ENCODE assay signal across 8 cellular contexts in the genomic region with DNA sequence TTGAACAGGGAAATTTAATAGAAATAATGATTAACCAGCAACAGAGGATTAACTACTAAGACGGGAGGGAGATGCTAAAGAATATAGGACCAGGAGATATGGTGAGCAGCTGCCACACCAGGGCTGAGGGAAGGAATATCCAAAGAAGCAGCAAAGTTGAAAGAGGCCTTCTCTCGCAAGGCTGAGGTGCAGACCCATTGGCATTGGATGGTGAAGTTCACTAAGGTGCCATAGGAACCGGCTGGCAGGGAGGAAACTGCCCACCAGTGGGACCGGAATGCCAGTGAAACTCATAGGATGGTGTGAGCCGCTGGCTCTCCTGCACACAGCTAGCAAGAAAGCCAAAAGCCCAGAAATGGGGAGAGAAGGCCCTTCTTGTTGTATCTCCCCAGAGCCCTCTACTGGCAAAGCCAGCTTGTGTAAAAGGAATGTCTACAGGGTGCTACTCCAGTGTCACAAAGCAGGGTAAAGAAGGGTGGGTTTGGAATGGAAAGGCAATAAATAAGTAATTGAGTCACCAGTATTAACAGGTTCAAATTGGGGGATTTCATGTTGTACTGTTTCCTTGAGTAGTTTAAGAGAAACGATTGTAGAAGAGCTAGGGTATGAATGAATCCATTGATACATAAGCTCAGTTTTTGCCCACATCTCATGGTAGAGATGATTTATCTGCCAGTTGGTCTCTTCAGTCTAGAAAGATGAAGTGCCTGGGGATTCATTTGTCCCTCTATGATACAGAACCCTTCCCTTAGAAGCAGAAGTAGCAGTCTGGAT. TPM values are rescaled to one million over a fixed set of nuclear protein-coding genes. Genes with fewer than 3 reads are reported as not detected.
DNase-seq lines count a peak whose midpoint lies in the region; ATAC-seq and TF ChIP-seq lines count a peak whose summit lies in the region.

No MANE protein-coding gene starts in this region.

- H3K36me3 Mint-ChIP-seq in activated CD8-positive, alpha-beta T cell treated with anti-CD3 and anti-CD28 coated beads, Interleukin-2, amount 10 ng/mL, durations not matched to agents 7 days and 5 days (ENCODE audit: low read depth): peaks cover 3% of the 10 kb centered on the region
- H3K36me3 Mint-ChIP-seq in activated CD8-positive, alpha-beta T cell treated with anti-CD3 and anti-CD28 coated beads for 36 hours (ENCODE audit: low read depth): peaks cover 11% of the 10 kb centered on the region
- peaks cover 9% of the 10 kb centered on the region for H3K36me3 Mint-ChIP-seq in progenitor cell of endocrine pancreas (ENCODE audit: insufficient read depth)

- peaks cover 2% of the 10 kb centered on the region for H3K4me1 Mint-ChIP-seq in activated CD8-positive, alpha-beta T cell treated with anti-CD3 and anti-CD28 coated beads, Interleukin-2, amount 10 ng/mL, durations not matched to agents 7 days and 5 days (ENCODE audit: low read depth)
- H3K4me1 Mint-ChIP-seq in activated CD8-positive, alpha-beta T cell treated with anti-CD3 and anti-CD28 coated beads for 36 hours (ENCODE audit: low read depth): peaks cover 12% of the 10 kb centered on the region
- peaks cover 4% of the 10 kb centered on the region for H3K4me1 Mint-ChIP-seq in progenitor cell of endocrine pancreas (ENCODE audit: low read depth)

- no peaks in the 10 kb centered on the region for H3K27me3 ChIP-seq in NT2/D1 (ENCODE audit: insufficient read depth, insufficient read length)

- peak; percentile 53 for ATAC-seq in activated CD8-positive, alpha-beta T cell treated with anti-CD3 and anti-CD28 coated beads, Interleukin-2, amount 10 ng/mL, durations not matched to agents 7 days and 5 days
- no peak for ATAC-seq in activated CD8-positive, alpha-beta T cell treated with anti-CD3 and anti-CD28 coated beads for 36 hours
- no peak for ATAC-seq in HG03571 (IDR thresholded peaks at IDR 0.05; ENCODE audit: unreplicated experiment)

- no peaks in the 10 kb centered on the region for H3K27me3 Mint-ChIP-seq in activated CD8-positive, alpha-beta T cell treated with anti-CD3 and anti-CD28 coated beads, Interleukin-2, amount 10 ng/mL, durations not matched to agents 7 days and 5 days (ENCODE audit: low read depth)
- no peaks in the 10 kb centered on the region for H3K27me3 Mint-ChIP-seq in activated CD8-positive, alpha-beta T cell treated with anti-CD3 and anti-CD28 coated beads for 36 hours
- H3K27me3 Mint-ChIP-seq in progenitor cell of endocrine pancreas: no peaks in the 10 kb centered on the region

- peak; percentile 25 for DNase-seq in activated CD8-positive, alpha-beta T cell treated with anti-CD3 and anti-CD28 coated beads, Interleukin-2, amount 10 ng/mL, durations not matched to agents 7 days and 5 days
- DNase-seq in activated CD8-positive, alpha-beta T cell treated with anti-CD3 and anti-CD28 coated beads for 36 hours: no peak
- DNase-seq in NT2/D1 (ENCODE audit: low read depth, low spot score): peak; percentile 20
- DNase-seq in fibroblast of gingiva (ENCODE audit: low read depth): peak; percentile 62
- DNase-seq in progenitor cell of endocrine pancreas (ENCODE audit: low spot score, unreplicated experiment): no peak
- no peak for DNase-seq in activated CD4-positive, CD25-positive, alpha-beta regulatory T cell (lab: John Stamatoyannopoulos, UW)
- no peak for DNase-seq in middle frontal gyrus (ENCODE audit: extremely low spot score, low spot score)

- no peak overlapping the region for H3K27ac Mint-ChIP-seq in activated CD8-positive, alpha-beta T cell treated with anti-CD3 and anti-CD28 coated beads, Interleukin-2, amount 10 ng/mL, durations not matched to agents 7 days and 5 days
- no peak overlapping the region for H3K27ac Mint-ChIP-seq in activated CD8-positive, alpha-beta T cell treated with anti-CD3 and anti-CD28 coated beads for 36 hours
- H3K27ac Mint-ChIP-seq in progenitor cell of endocrine pancreas: no peak overlapping the region

- TF ChIP-seq CTCF in activated CD8-positive, alpha-beta T cell treated with anti-CD3 and anti-CD28 coated beads for 36 hours (IDR thresholded peaks at IDR 0.05): no peak
- peak; percentile 54 for TF ChIP-seq CTCF in progenitor cell of endocrine pancreas (IDR thresholded peaks at IDR 0.05; ENCODE audit: unreplicated experiment)

- no peaks in the 10 kb centered on the region for H3K4me1 ChIP-seq in NT2/D1 (ENCODE audit: insufficient read depth, insufficient read length)

- H3K4me3 Mint-ChIP-seq in activated CD8-positive, alpha-beta T cell treated with anti-CD3 and anti-CD28 coated beads, Interleukin-2, amount 10 ng/mL, durations not matched to agents 7 days and 5 days: no peak overlapping the region
- no peak overlapping the region for H3K4me3 Mint-ChIP-seq in activated CD8-positive, alpha-beta T cell treated with anti-CD3 and anti-CD28 coated beads for 36 hours
- no peak overlapping the region for H3K4me3 Mint-ChIP-seq in progenitor cell of endocrine pancreas (ENCODE audit: low read depth)

- no peaks in the 10 kb centered on the region for H3K9me3 Mint-ChIP-seq in activated CD8-positive, alpha-beta T cell treated with anti-CD3 and anti-CD28 coated beads, Interleukin-2, amount 10 ng/mL, durations not matched to agents 7 days and 5 days (ENCODE audit: insufficient read depth)
- H3K9me3 Mint-ChIP-seq in activated CD8-positive, alpha-beta T cell treated with anti-CD3 and anti-CD28 coated beads for 36 hours: peaks cover 2% of the 10 kb centered on the region
- H3K9me3 Mint-ChIP-seq in progenitor cell of endocrine pancreas (ENCODE audit: low read depth): no peaks in the 10 kb centered on the region

- H3K9me3 ChIP-seq in NT2/D1 (ENCODE audit: insufficient read depth, low read length): no peaks in the 10 kb centered on the region

- POLR2A ChIA-PET in activated CD8-positive, alpha-beta T cell treated with anti-CD3 and anti-CD28 coated beads, Interleukin-2, amount 10 ng/mL, durations not matched to agents 7 days and 5 days (lab: Charles Lee): interaction anchor here (1.4 kb wide), 1 partner anchor 11 kb away, joined by 3 read pairs; no protein-coding TSS in a partner anchor
- POLR2A ChIA-PET in activated CD8-positive, alpha-beta T cell treated with anti-CD3 and anti-CD28 coated beads for 36 hours (lab: Charles Lee): no interaction called here

- H3K9ac ChIP-seq in NT2/D1 (ENCODE audit: insufficient read length, low read depth): no peak overlapping the region

- H3K4me3 ChIP-seq in NT2/D1 (ENCODE audit: insufficient read length, low read depth): no peak overlapping the region

- peaks cover 17% of the 10 kb centered on the region for H3K36me3 ChIP-seq in NT2/D1 (ENCODE audit: insufficient read depth, insufficient read length, low read length)

- CTCF ChIA-PET in activated CD8-positive, alpha-beta T cell treated with anti-CD3 and anti-CD28 coated beads, Interleukin-2, amount 10 ng/mL, durations not matched to agents 7 days and 5 days (lab: Charles Lee): interaction anchor here (0.6 to 1.5 kb wide), 3 partner anchors 23 to 412 kb away, joined by 3 to 4 read pairs (median 3); no protein-coding TSS in a partner anchor
- CTCF ChIA-PET in activated CD8-positive, alpha-beta T cell treated with anti-CD3 and anti-CD28 coated beads for 36 hours (lab: Charles Lee): interaction anchor here (1.2 to 1.3 kb wide), 2 partner anchors 29 to 44 kb away, joined by 3 read pairs; no protein-coding TSS in a partner anchor

- intact Hi-C loops in activated CD8-positive, alpha-beta T cell treated with anti-CD3 and anti-CD28 coated beads for 36 hours (cut with micrococcal nuclease): no loop called here

RNA-seq across cellular contexts. Expression of gene FARP2, which starts 36.0 kb away (rescaled TPM):
- 10 to 100 TPM; 19.3 to 22.7 TPM for total RNA-seq in activated CD8-positive, alpha-beta T cell treated with anti-CD3 and anti-CD28 coated beads, Interleukin-2, amount 10 ng/mL, durations not matched to agents 7 days and 5 days
- total RNA-seq in activated CD8-positive, alpha-beta T cell treated with anti-CD3 and anti-CD28 coated beads for 36 hours: 10 to 100 TPM; 31.9 to 32.8 TPM
- total RNA-seq in progenitor cell of endocrine pancreas: 63.6 and 67.0 TPM in 2 replicates

Comparison
In these comparisons a context has a peak if more than half of its experiments do, and no peak if none do; other contexts are left out.
1. DNase-seq: peak in activated CD8-positive, alpha-beta T cell treated with anti-CD3 and anti-CD28 coated beads, Interleukin-2, amount 10 ng/mL, durations not matched to agents 7 days and 5 days (single experiment), NT2/D1 (single experiment) and fibroblast of gingiva (single experiment); none in activated CD8-positive, alpha-beta T cell treated with anti-CD3 and anti-CD28 coated beads for 36 hours (single experiment), progenitor cell of endocrine pancreas (single experiment), activated CD4-positive, CD25-positive, alpha-beta regulatory T cell (0 of 4) and middle frontal gyrus (single experiment).